Comparison of ENCODE assay signal across 24 cellular contexts in the genomic region with DNA sequence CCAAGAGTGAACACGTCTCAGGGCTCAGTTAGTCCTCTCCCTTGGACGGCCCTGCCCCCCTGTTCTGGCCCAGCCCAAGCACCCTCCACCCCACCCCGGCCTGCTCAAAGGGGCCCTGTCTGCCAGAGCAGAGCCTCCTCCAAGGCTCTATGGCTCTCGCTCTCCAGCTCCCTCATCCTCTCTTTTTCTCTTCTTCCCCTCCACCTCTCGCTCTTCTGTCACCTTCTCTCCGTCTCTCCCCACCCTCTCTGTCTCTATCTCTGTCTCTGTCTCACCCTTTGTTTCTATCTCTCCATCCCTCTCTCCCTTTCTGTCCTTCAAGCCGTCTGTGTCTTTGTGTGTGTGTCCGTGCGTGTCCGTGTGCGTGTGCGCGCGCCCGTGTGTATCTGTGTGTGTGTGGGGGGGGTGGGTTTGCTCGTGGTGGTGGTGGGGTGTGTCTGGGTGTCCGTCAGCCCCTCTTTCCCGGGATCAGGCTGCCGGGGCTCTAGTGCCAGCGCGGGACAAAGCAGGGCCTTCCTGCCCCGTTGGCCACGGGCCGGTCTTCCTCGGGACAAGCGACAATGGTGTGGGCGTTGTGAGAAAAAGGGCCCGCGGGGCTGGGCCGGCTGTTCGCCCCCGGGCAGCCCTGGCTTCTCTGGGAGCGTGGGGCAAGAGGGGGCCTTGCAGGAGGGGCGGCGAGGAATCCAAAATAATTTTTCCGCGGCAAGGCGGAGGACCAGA. TPM values are rescaled to one million over a fixed set of nuclear protein-coding genes. Genes with fewer than 3 reads are reported as not detected.
DNase-seq lines count a peak whose midpoint lies in the region; ATAC-seq and TF ChIP-seq lines count a peak whose summit lies in the region.
"Had no signal": no experiment of that assay in that cellular context is flagged by ENCODE, and none has a peak within 500 bp of the region (broad histone marks: within the 10 kb centered on the region; RNA-seq: fewer than 3 reads in every experiment).

No MANE protein-coding gene starts in this region.

- peaks cover 67% of the 10 kb centered on the region for H3K4me1 Mint-ChIP-seq in stimulated activated naive CD8-positive, alpha-beta T cell treated with anti-CD3 and anti-CD28 coated beads, Interleukin-15, amount 100 ng/mL, for 72 hours
- peaks cover 23% of the 10 kb centered on the region for H3K4me1 Mint-ChIP-seq in activated B cell treated with CpG ODN at 0.5 μM for 24 hours
- H3K4me1 Mint-ChIP-seq in stimulated activated naive B cell treated with anti-CD40 and anti-IgM and Interleukin-4, amounts not matched to agents 10 μg/mL and 1 μg/mL and 100 μg/mL, for 72 hours, result peaks cover 24 to 44% of the 10 kb centered on the region in 2 donors
- H3K4me1 Mint-ChIP-seq: nephron had no signal

- no peak overlapping the region for H3K27ac Mint-ChIP-seq in stimulated activated naive CD8-positive, alpha-beta T cell treated with anti-CD3 and anti-CD28 coated beads, Interleukin-15, amount 100 ng/mL, for 72 hours
- H3K27ac Mint-ChIP-seq in activated B cell treated with CpG ODN at 0.5 μM for 24 hours, result peak overlapping the region; percentile 65
- peak overlapping the region; percentile 89 for H3K27ac Mint-ChIP-seq in stimulated activated naive B cell treated with anti-CD40 and anti-IgM and Interleukin-4, amounts not matched to agents 10 μg/mL and 1 μg/mL and 100 μg/mL, for 72 hours
- H3K27ac Mint-ChIP-seq: nephron had no signal

- peak in 1 of 2 donors; percentile 5 for DNase-seq in stimulated activated naive CD8-positive, alpha-beta T cell treated with anti-CD3 and anti-CD28 coated beads, Interleukin-15, amount 100 ng/mL, for 72 hours
- DNase-seq in stimulated activated naive CD8-positive, alpha-beta T cell treated with anti-CD3 and anti-CD28 coated beads, Interleukin-15, Interleukin-2, amounts not matched to agents 100 U/mL and 50 U/mL, for 24 hours, result no peak
- DNase-seq in activated B cell treated with CpG ODN at 0.5 μM for 24 hours, result no peak
- DNase-seq in left kidney (ENCODE audit: low read depth, low spot score), result peak; percentile 20
- DNase-seq in stimulated activated naive B cell treated with anti-CD40 and anti-IgM and Interleukin-4, amounts not matched to agents 10 μg/mL and 1 μg/mL and 100 μg/mL, for 72 hours, result no peak
- no peak for DNase-seq in SIG-M5 treated with dmso at 0.1 percent for 504 hours (lab: John Stamatoyannopoulos, UW; ENCODE audit: unreplicated experiment)
- DNase-seq in NCI-H2081 (lab: John Stamatoyannopoulos, UW), result no peak
- DNase-seq in RKO (ENCODE audit: low spot score), result no peak
- DNase-seq: activated gamma-delta T cell treated with Interleukin-2 at 50 U/mL for 16 hours; cerebellar nuclear complex; effector CD8-positive, alpha-beta T cell; NCI-H1092 treated with DMSO at 0.1 percent for 48 hours; NCI-H446 treated with DMSO at 0.1 percent for 48 hours; NK-92 treated with Interleukin-12 subunit alpha and Interleukin-12 subunit beta, amount 100 ng/mL, for 24 hours; psoas muscle; stimulated activated CD4-positive, alpha-beta T cell treated with anti-CD3 and anti-CD28 coated beads, Interleukin-2, amount 100 ng/mL, for 48 hours had no signal

- intact Hi-C loops in activated B cell treated with CpG ODN at 0.5 μM for 24 hours (cut with micrococcal nuclease), result no loop called here

- no peak for TF ChIP-seq CTCF in activated B cell treated with CpG ODN at 0.5 μM for 24 hours (IDR thresholded peaks at IDR 0.05)

- no peaks in the 10 kb centered on the region for H3K36me3 Mint-ChIP-seq in activated B cell treated with CpG ODN at 0.5 μM for 24 hours (ENCODE audit: low read depth)
- peaks cover 5 to 21% of the 10 kb centered on the region in 2 donors for H3K36me3 Mint-ChIP-seq in stimulated activated naive B cell treated with anti-CD40 and anti-IgM and Interleukin-4, amounts not matched to agents 10 μg/mL and 1 μg/mL and 100 μg/mL, for 72 hours

- H3K27me3 Mint-ChIP-seq in stimulated activated naive CD8-positive, alpha-beta T cell treated with anti-CD3 and anti-CD28 coated beads, Interleukin-15, amount 100 ng/mL, for 72 hours, result peaks cover 78% of the 10 kb centered on the region
- H3K27me3 Mint-ChIP-seq in activated B cell treated with CpG ODN at 0.5 μM for 24 hours, result peaks cover 57% of the 10 kb centered on the region
- H3K27me3 Mint-ChIP-seq in stimulated activated naive B cell treated with anti-CD40 and anti-IgM and Interleukin-4, amounts not matched to agents 10 μg/mL and 1 μg/mL and 100 μg/mL, for 72 hours, result peaks cover 66 to 71% of the 10 kb centered on the region in 2 donors

- H3K4me3 Mint-ChIP-seq in stimulated activated naive CD8-positive, alpha-beta T cell treated with anti-CD3 and anti-CD28 coated beads, Interleukin-15, amount 100 ng/mL, for 72 hours, result peak overlapping the region; percentile 49 to 56
- H3K4me3 Mint-ChIP-seq in activated B cell treated with CpG ODN at 0.5 μM for 24 hours, result no peak overlapping the region
- peak overlapping the region in 1 of 2 donors; percentile 39 for H3K4me3 Mint-ChIP-seq in stimulated activated naive B cell treated with anti-CD40 and anti-IgM and Interleukin-4, amounts not matched to agents 10 μg/mL and 1 μg/mL and 100 μg/mL, for 72 hours
- H3K4me3 Mint-ChIP-seq: nephron had no signal

- ATAC-seq in stimulated activated naive CD8-positive, alpha-beta T cell treated with anti-CD3 and anti-CD28 coated beads, Interleukin-15, amount 100 ng/mL, for 72 hours, result no peak
- ATAC-seq in stimulated activated naive CD8-positive, alpha-beta T cell treated with anti-CD3 and anti-CD28 coated beads, Interleukin-15, Interleukin-2, amounts not matched to agents 100 U/mL and 50 U/mL, for 24 hours, result no peak
- ATAC-seq in activated B cell treated with CpG ODN at 0.5 μM for 24 hours (ENCODE audit: low read depth), result no peak
- no peak for ATAC-seq in stimulated activated naive B cell treated with anti-CD40 and anti-IgM and Interleukin-4, amounts not matched to agents 10 μg/mL and 1 μg/mL and 100 μg/mL, for 72 hours (replicated peaks)
- ATAC-seq: esophagus mucosa, HepG2, psoas muscle had no signal

- POLR2A ChIA-PET in activated B cell treated with CpG ODN at 0.5 μM for 24 hours (lab: Charles Lee), result no interaction called here

- no peaks in the 10 kb centered on the region for H3K9me3 Mint-ChIP-seq in stimulated activated naive CD8-positive, alpha-beta T cell treated with anti-CD3 and anti-CD28 coated beads, Interleukin-15, amount 100 ng/mL, for 72 hours
- H3K9me3 Mint-ChIP-seq in activated B cell treated with CpG ODN at 0.5 μM for 24 hours, result peaks cover 6% of the 10 kb centered on the region
- peaks cover 11 to 19% of the 10 kb centered on the region in 2 donors for H3K9me3 Mint-ChIP-seq in stimulated activated naive B cell treated with anti-CD40 and anti-IgM and Interleukin-4, amounts not matched to agents 10 μg/mL and 1 μg/mL and 100 μg/mL, for 72 hours

- CTCF ChIA-PET in activated B cell treated with CpG ODN at 0.5 μM for 24 hours (lab: Charles Lee), result no interaction called here

RNA-seq across cellular contexts. Expression of gene FRG2, which starts 8.7 kb away (rescaled TPM):
- not detected in 2 replicates for total RNA-seq in activated B cell treated with CpG ODN at 0.5 μM for 24 hours
- total RNA-seq: astrocyte, esophagus mucosa, frontal cortex, HepG2, mesenteric fat pad, psoas muscle, skeletal muscle tissue, upper lobe of left lung had no signal

RNA-seq across cellular contexts. Expression of gene DBET, which starts 45.9 kb away (rescaled TPM):
- not detected in 2 replicates for total RNA-seq in activated B cell treated with CpG ODN at 0.5 μM for 24 hours
- total RNA-seq: astrocyte, esophagus mucosa, frontal cortex, HepG2, mesenteric fat pad, psoas muscle, skeletal muscle tissue, upper lobe of left lung had no signal

Comparison
In these comparisons a context has a peak if more than half of its experiments do, and no peak if none do; other contexts are left out.
1. H3K27ac Mint-ChIP-seq: peak in activated B cell treated with CpG ODN at 0.5 μM for 24 hours (single experiment) and stimulated activated naive B cell treated with anti-CD40 and anti-IgM and Interleukin-4, amounts not matched to agents 10 μg/mL and 1 μg/mL and 100 μg/mL, for 72 hours (single experiment); none in stimulated activated naive CD8-positive, alpha-beta T cell treated with anti-CD3 and anti-CD28 coated beads, Interleukin-15, amount 100 ng/mL, for 72 hours (0 of 2).